In the genomic region with DNA sequence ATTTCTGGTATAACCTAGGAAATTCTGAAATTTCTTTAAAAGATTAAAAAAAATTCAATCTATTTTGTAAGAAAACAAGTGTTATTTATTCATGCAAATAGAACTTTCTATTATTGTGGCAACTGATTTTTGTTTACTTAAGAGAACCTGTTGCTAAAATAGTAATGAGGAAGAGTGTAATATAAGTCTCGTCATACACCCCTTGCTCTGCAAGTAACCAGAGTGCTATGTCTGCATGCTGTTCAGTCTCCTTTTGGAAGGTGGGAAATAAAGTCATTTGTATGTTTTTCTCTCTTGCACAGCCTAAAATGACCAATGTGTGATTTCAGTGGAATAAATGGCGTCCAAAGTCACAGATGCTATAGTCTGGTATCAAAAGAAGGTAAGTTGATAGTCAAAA, we compare ENCODE assay signal across 1 cellular context.
A peak's percentile ranks its signal among the peaks of the same experiment; 100 is the strongest.
TF ChIP-seq lines count a peak whose summit lies in the region.

No MANE protein-coding gene starts in this region.

TF ChIP-seq in K562, 482 proteins besides CTCF, POLR2A, EP300 and RAD21:
- TF ChIP-seq GTF2A2 (tag; IDR thresholded peaks at IDR 0.05) (0 out of 2 replicates have a peak, but pooled peaks have one; percentile 15), GTF2E2 (tag; IDR thresholded peaks at IDR 0.05) (peak; percentile 72; the same call in 1 of the 2 replicates), NFIX (CRISPR knock-in tag; IDR thresholded peaks at IDR 0.05; ENCODE audit: low read depth) (no peak), KDM1A (IDR thresholded peaks at IDR 0.05) (no peak), FOXJ2 (tag; IDR thresholded peaks at IDR 0.05) (0 out of 2 replicates have a peak, but pooled peaks have one; percentile 33), NCOR1 (IDR thresholded peaks at IDR 0.05) (no peak), KLF16 (IDR thresholded peaks at IDR 0.05) (no peak)
